ENCODE assay signal across 19 cellular contexts in genomic region chr12:54937376-54937775, GRCh38. TPM values are rescaled to one million over a fixed set of nuclear protein-coding genes. Genes with fewer than 3 reads are reported as not detected.
"Had no signal": no experiment of that assay in that cellular context is flagged by ENCODE, and none has a peak within 500 bp of the region (broad histone marks: within the 10 kb centered on the region; RNA-seq: fewer than 3 reads in every experiment).

No MANE protein-coding gene starts in this region.

- H3K9me3 ChIP-seq: esophagus muscularis mucosa, transverse colon, vagina had no signal

- H3K27me3 Mint-ChIP-seq: activated naive CD8-positive, alpha-beta T cell treated with anti-CD3 and anti-CD28 coated beads, Interleukin-2, amount 10 ng/mL, durations not matched to agents 7 days and 5 days; naive thymus-derived CD8-positive, alpha-beta T cell; stimulated activated memory B cell treated with anti-CD40 and anti-IgM and Interleukin-4, amounts not matched to agents 10 μg/mL and 1 μg/mL and 100 μg/mL, for 72 hours had no signal

- H3K27ac ChIP-seq: brain microvascular endothelial cell, esophagus muscularis mucosa, transverse colon, vagina had no signal

- FAIRE-seq: kidney had no signal

- H3K4me3 ChIP-seq: esophagus muscularis mucosa, transverse colon, vagina had no signal

- H3K4me1 ChIP-seq: esophagus muscularis mucosa, transverse colon had no signal

- DNase-seq: activated CD4-positive, alpha-beta T cell treated with anti-CD3 and anti-CD28 coated beads, Interleukin-2, amount 50 U/mL, for 1 hour; activated CD4-positive, CD25-positive, alpha-beta regulatory T cell; activated effector memory CD4-positive, alpha-beta T cell treated with anti-CD3 and anti-CD28 coated beads, Interleukin-2, amount 50 U/mL, for 16 hours; activated naive CD8-positive, alpha-beta T cell treated with anti-CD3 and anti-CD28 coated beads, Interleukin-2, amount 10 ng/mL, durations not matched to agents 7 days and 5 days; anterior cingulate cortex; brain microvascular endothelial cell; endodermal cell; hippocampal formation; kidney; left ventricle myocardium superior; mesenchymal stem cell; naive thymus-derived CD8-positive, alpha-beta T cell; transverse colon had no signal

- H3K36me3 ChIP-seq: brain microvascular endothelial cell, esophagus muscularis mucosa, transverse colon, vagina had no signal

- H3K4me3 Mint-ChIP-seq: activated naive CD8-positive, alpha-beta T cell treated with anti-CD3 and anti-CD28 coated beads, Interleukin-2, amount 10 ng/mL, durations not matched to agents 7 days and 5 days; endodermal cell; stimulated activated memory B cell treated with anti-CD40 and anti-IgM and Interleukin-4, amounts not matched to agents 10 μg/mL and 1 μg/mL and 100 μg/mL, for 72 hours had no signal

- H3K27ac Mint-ChIP-seq: endodermal cell had no signal

- H3K27me3 ChIP-seq: brain microvascular endothelial cell, esophagus muscularis mucosa, transverse colon, vagina had no signal

- H3K9me3 Mint-ChIP-seq: naive thymus-derived CD8-positive, alpha-beta T cell; stimulated activated memory B cell treated with anti-CD40 and anti-IgM and Interleukin-4, amounts not matched to agents 10 μg/mL and 1 μg/mL and 100 μg/mL, for 72 hours had no signal

- ATAC-seq: left ventricle myocardium superior; naive thymus-derived CD8-positive, alpha-beta T cell; stimulated activated memory B cell treated with anti-CD40 and anti-IgM and Interleukin-4, amounts not matched to agents 10 μg/mL and 1 μg/mL and 100 μg/mL, for 72 hours had no signal

RNA-seq across cellular contexts. Expression of gene TESPA1, which starts 47.2 kb away (rescaled TPM):
- total RNA-seq: cerebellum, dermis microvascular lymphatic vessel endothelial cell, endodermal cell, fibroblast of villous mesenchyme had no signal
